In the genomic region with DNA sequence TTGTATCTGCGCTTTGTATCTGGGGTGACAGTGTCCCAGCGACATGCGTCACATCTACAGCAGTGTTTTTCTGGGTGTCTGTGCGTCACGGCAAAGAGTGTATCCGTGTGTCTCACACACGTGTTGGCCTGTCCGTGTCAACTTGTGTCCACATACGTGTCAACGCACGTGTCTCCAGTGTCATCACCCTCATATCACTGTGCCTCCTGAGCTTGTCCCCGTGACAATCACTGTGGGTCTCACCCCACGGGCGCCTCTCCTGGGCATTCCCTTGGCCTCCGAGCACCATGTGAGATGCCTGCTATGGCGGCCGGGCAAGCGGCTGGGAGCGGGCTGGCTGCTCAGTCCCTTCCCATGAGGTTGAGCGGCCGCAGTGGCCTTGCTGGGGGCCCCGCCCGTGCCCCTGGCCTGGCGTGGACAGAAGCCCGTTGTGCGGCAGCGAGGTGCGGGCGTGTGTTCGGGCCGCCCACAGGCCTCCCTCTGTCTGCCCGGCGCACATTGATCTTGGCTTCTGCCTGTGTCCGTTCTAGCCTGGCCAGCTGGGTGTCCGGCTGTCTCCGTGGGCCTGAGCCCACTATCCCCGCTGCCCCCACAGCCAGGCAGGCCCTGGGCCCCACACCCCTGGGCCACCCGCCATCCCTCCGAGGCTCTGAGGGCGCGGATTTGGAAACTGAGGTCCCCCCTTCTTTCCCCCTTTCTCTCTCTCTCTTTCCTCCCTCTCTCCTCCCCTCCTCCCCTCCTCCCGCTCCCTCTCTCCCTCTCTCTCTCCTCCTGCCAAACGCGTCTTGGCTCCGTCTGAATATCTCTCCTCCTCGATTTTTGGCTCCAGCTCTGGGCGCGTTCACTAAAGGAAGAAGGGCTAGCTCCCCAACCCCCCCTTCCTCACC, we compare ENCODE assay signal across 8 cellular contexts. TPM values are rescaled to one million over a fixed set of nuclear protein-coding genes. Genes with fewer than 3 reads are reported as not detected.
DNase-seq lines count a peak whose midpoint lies in the region; ATAC-seq and TF ChIP-seq lines count a peak whose summit lies in the region.

No MANE protein-coding gene starts in this region.

- H3K4me1 ChIP-seq in ascending aorta = peaks cover 16 to 79% of the 10 kb centered on the region in 2 donors
- no peaks in the 10 kb centered on the region for H3K4me1 ChIP-seq in neural progenitor cell

- intact Hi-C loops in ascending aorta (cut with DNase I) = loop anchor here (1.0 to 2.0 kb wide), 3 partner anchors 12 to 59 kb away; no protein-coding TSS in a partner anchor
- intact Hi-C loops in head of caudate nucleus (cut with DNase I) = no loop called here

- no peaks in the 10 kb centered on the region for H3K36me3 Mint-ChIP-seq in neural progenitor cell

- no peak overlapping the region for H3K4me2 ChIP-seq in neural progenitor cell

- H3K27me3 Mint-ChIP-seq in neural progenitor cell (ENCODE audit: insufficient read depth, low read depth) = peaks cover 70% of the 10 kb centered on the region

- H4K20me1 ChIP-seq in neural progenitor cell (ENCODE audit: low read depth) = peaks cover 27% of the 10 kb centered on the region

- H3K36me3 ChIP-seq in ascending aorta (peaks cover 0 to 10% of the 10 kb centered on the region in 2 donors), neural progenitor cell (no peaks in the 10 kb centered on the region)

- no peaks in the 10 kb centered on the region for H3F3A ChIP-seq in neural progenitor cell (ENCODE audit: low read depth)

- H3K9ac ChIP-seq in neural progenitor cell = no peak overlapping the region

- DNase-seq in ascending aorta (ENCODE audit: low spot score in 2 of 2) (peak in 1 of 2 donors; percentile 85), head of caudate nucleus (peak; percentile 64 to 92 (median 82)), neural progenitor cell (ENCODE audit: low spot score) (no peak), ureter (ENCODE audit: low spot score) (peak; percentile 85), NCI-H2081 treated with DMSO at 0.1 percent for 48 hours (lab: John Stamatoyannopoulos, UW) (no peak), SKM-1 treated with dmso at 0.1 percent for 144 hours (lab: John Stamatoyannopoulos, UW; ENCODE audit: unreplicated experiment) (no peak)

- H3K27ac Mint-ChIP-seq in neural progenitor cell = no peak overlapping the region

- H3K9me3 ChIP-seq in ascending aorta = no peaks in the 10 kb centered on the region
- no peaks in the 10 kb centered on the region for H3K9me3 ChIP-seq in neural progenitor cell (ENCODE audit: low read depth)

- no peaks in the 10 kb centered on the region for H3K79me2 ChIP-seq in neural progenitor cell (ENCODE audit: low read depth)

- TF ChIP-seq CTCF in ascending aorta (IDR thresholded peaks at IDR 0.05) (no peak), neural progenitor cell (IDR thresholded peaks at IDR 0.05) (no peak)

- H3K4me1 Mint-ChIP-seq in neural progenitor cell = peaks cover 6% of the 10 kb centered on the region

- peak overlapping the region; percentile 60 for H3K4me3 Mint-ChIP-seq in neural progenitor cell

- H3K4me3 ChIP-seq in ascending aorta (peak overlapping the region; percentile 44 to 65), neural progenitor cell (no peak overlapping the region)

- no peak overlapping the region for H2AFZ ChIP-seq in neural progenitor cell (replicated peaks)

- H3K9me3 Mint-ChIP-seq in neural progenitor cell = peaks cover 5% of the 10 kb centered on the region

- ATAC-seq in HG02938 (IDR thresholded peaks at IDR 0.05; ENCODE audit: unreplicated experiment) (no peak), GM19035 (IDR thresholded peaks at IDR 0.05; ENCODE audit: unreplicated experiment) (no peak)

- H3K27ac ChIP-seq in ascending aorta (peak overlapping the region; percentile 95 to 98), neural progenitor cell (no peak overlapping the region)

- no peaks in the 10 kb centered on the region for H3K27me3 ChIP-seq in ascending aorta
- peaks cover 100% of the 10 kb centered on the region for H3K27me3 ChIP-seq in neural progenitor cell

RNA-seq across cellular contexts. Expression of a gene that starts 6.5 kb away (rescaled TPM):
- 76.5 TPM for total RNA-seq in ascending aorta
- total RNA-seq in neural progenitor cell (ENCODE audit: low replicate concordance) = 0.06 TPM in 2 replicates
- total RNA-seq in ureter = 91.7 TPM

RNA-seq across cellular contexts. Expression of a gene that starts 32.4 kb away (rescaled TPM):
- total RNA-seq in ascending aorta (not detected), neural progenitor cell (ENCODE audit: low replicate concordance) (0.06 and 0.07 TPM in 2 replicates), ureter (not detected)

RNA-seq across cellular contexts. Expression of a gene that starts 44.7 kb away (rescaled TPM):
- 42.7 TPM for total RNA-seq in ascending aorta
- 17.1 and 42.2 TPM in 2 replicates for total RNA-seq in neural progenitor cell (ENCODE audit: low replicate concordance)
- 12.4 TPM for total RNA-seq in ureter

RNA-seq across cellular contexts. Expression of a gene that starts 56.1 kb away (rescaled TPM):
- total RNA-seq in ascending aorta (146 TPM), neural progenitor cell (ENCODE audit: low replicate concordance) (37.7 and 54.9 TPM in 2 replicates), ureter (96.5 TPM)

Comparison
In these comparisons a context has a peak if more than half of its experiments do, and no peak if none do; other contexts are left out.
1. DNase-seq: peak in head of caudate nucleus (42 of 42) and ureter (single experiment); none in neural progenitor cell (single experiment), NCI-H2081 treated with DMSO at 0.1 percent for 48 hours (single experiment) and SKM-1 treated with dmso at 0.1 percent for 144 hours (single experiment).
2. RNA of a gene that starts 6.5 kb away (total RNA-seq): 91.7 TPM in ureter (single experiment) and 76.5 TPM in ascending aorta (single experiment); 0.06 TPM in neural progenitor cell; every median in the first group is over 10 times any median in the second.